1 cellular context compared by ENCODE assay signal in genomic region chr18:33355756-33356155, GRCh38.
TF ChIP-seq lines count a peak whose summit lies in the region.

No MANE protein-coding gene starts in this region.

TF ChIP-seq in K562, 482 proteins besides CTCF, POLR2A, EP300 and RAD21 (continued from another document):
- no peak for TF ChIP-seq ZNF280A (IDR thresholded peaks at IDR 0.05; ENCODE audit: low read depth, partially characterized antibody)
TF ChIP-seq in K562: peak in this region for 1.
